Comparison of ENCODE assay signal across 18 cellular contexts in genomic region chr12:52847335-52848102, GRCh38. TPM values are rescaled to one million over a fixed set of nuclear protein-coding genes. Genes with fewer than 3 reads are reported as not detected.
A peak's percentile ranks its signal among the peaks of the same experiment; 100 is the strongest.
DNase-seq lines count a peak whose midpoint lies in the region; ATAC-seq and TF ChIP-seq lines count a peak whose summit lies in the region.
"Had no signal": no experiment of that assay in that cellular context is flagged by ENCODE, and none has a peak within 500 bp of the region (broad histone marks: within the 10 kb centered on the region; RNA-seq: fewer than 3 reads in every experiment).

No MANE protein-coding gene starts in this region.

- H3K4me3 ChIP-seq in esophagus (ENCODE audit: low read depth in 1 of 2, low read length in 2 of 2) (peak overlapping the region; percentile 47 to 52), stomach (no peak overlapping the region)

- no peak for TF ChIP-seq EP300 in stomach (IDR thresholded peaks at IDR 0.05)

- H3K4me1 ChIP-seq in esophagus (ENCODE audit: control insufficient read depth in 2 of 2, insufficient read depth in 2 of 2, low read length in 1 of 2) (peaks cover 0 to 24% of the 10 kb centered on the region in 2 donors), stomach (no peaks in the 10 kb centered on the region)

- H3K27me3 ChIP-seq in esophagus (ENCODE audit: control insufficient read depth in 1 of 2, insufficient read depth in 2 of 2, low read length in 2 of 2) (no peaks in the 10 kb centered on the region), stomach (peaks cover 0 to 32% (median 0%) of the 10 kb centered on the region in 3 donors)
- H3K27me3 ChIP-seq: brain microvascular endothelial cell had no signal

- DNase-seq in EL, result peak; percentile 46
- DNase-seq in NCI-H1694 (lab: John Stamatoyannopoulos, UW), result peak; percentile 19
- peak; percentile 31 for DNase-seq in stomach
- DNase-seq in C1 segment of cervical spinal cord (lab: John Stamatoyannopoulos, UW), result no peak
- DNase-seq: brain microvascular endothelial cell; effector memory CD4-positive, alpha-beta T cell; glutamatergic neuron; HFFc6; naive thymus-derived CD4-positive, alpha-beta T cell; NCI-H1092; stimulated activated CD4-positive, alpha-beta T cell treated with anti-CD3 and anti-CD28 coated beads, Interleukin-4, amount 100 ng/mL, for 4 hours; stimulated activated naive CD4-positive, alpha-beta T cell had no signal

- H3K36me3 ChIP-seq in esophagus (ENCODE audit: control insufficient read depth in 2 of 2, insufficient read depth in 2 of 2, low read length in 1 of 2) (peaks cover 0 to 5% of the 10 kb centered on the region in 2 donors), stomach (no peaks in the 10 kb centered on the region)
- H3K36me3 ChIP-seq: brain microvascular endothelial cell had no signal

- TF ChIP-seq CTCF in stomach (IDR thresholded peaks at IDR 0.05), result no peak

- no peak for ATAC-seq in GM19023 (IDR thresholded peaks at IDR 0.05; ENCODE audit: unreplicated experiment)
- ATAC-seq in GM21786 (IDR thresholded peaks at IDR 0.05; ENCODE audit: unreplicated experiment), result no peak
- ATAC-seq: naive thymus-derived CD4-positive, alpha-beta T cell had no signal

- H3K9me3 ChIP-seq in esophagus (ENCODE audit: control insufficient read depth in 2 of 2, insufficient read depth in 1 of 2, low read depth in 1 of 2, low read length in 1 of 2) (peaks cover 0 to 2% of the 10 kb centered on the region in 2 donors), stomach (no peaks in the 10 kb centered on the region)

- intact Hi-C loops in stomach (cut with DNase I; ENCODE audit: low total_unique reads), result no loop called here

- peak overlapping the region; percentile 81 to 93 for H3K27ac ChIP-seq in esophagus (ENCODE audit: low read depth in 2 of 2, low read length in 1 of 2)
- no peak overlapping the region for H3K27ac ChIP-seq in stomach
- H3K27ac ChIP-seq: brain microvascular endothelial cell had no signal

- 60 to 71% methylated on average over 12 of the region's 12 CpGs for WGBS in esophagus, 2 donors
- 62 to 72% (median 65%) methylated on average over 12 of the region's 12 CpGs for WGBS in stomach, 5 donors

- no peak for TF ChIP-seq POLR2A in stomach (IDR thresholded peaks at IDR 0.05)

RNA-seq across cellular contexts. Expression of gene KRT78, which starts 1.3 kb away (rescaled TPM):
- polyA plus RNA-seq in esophagus (1,000 to 10,000 TPM in 1 of 2 donors, 100 to 1,000 TPM in 1; 633 to 1,998 TPM), stomach (10 to 100 TPM in 1 of 3 donors, under 1 TPM in 1, not detected in 1; 0.76 to 98.0 TPM)
- under 1 TPM in 1 of 5 donors, not detected in 4; 0.73 TPM for total RNA-seq in stomach
- total RNA-seq: activated T-helper 2 cell treated with anti-CD3 and anti-CD28 coated beads, Interferon-gamma antibody, Interleukin-2, Interleukin-4, amounts not matched to agents 10 μg/mL and 5 μg/mL and 100 μg/mL, durations not matched to agents 14 hours and 24 hours and 36 hours; naive thymus-derived CD4-positive, alpha-beta T cell; OCI-LY7; T-helper 2 cell treated with Interferon-gamma antibody and Interleukin-4, amounts not matched to agents 100 ng/mL and 5 ng/mL, for 36 hours had no signal
- polyA plus RNA-seq: naive thymus-derived CD4-positive, alpha-beta T cell had no signal

RNA-seq across cellular contexts. Expression of gene KRT79, which starts 13.4 kb away (rescaled TPM):
- 1 to 10 TPM in 1 of 2 donors, under 1 TPM in 1; 0.75 to 1.8 TPM for polyA plus RNA-seq in esophagus
- not detected for total RNA-seq in stomach
- polyA plus RNA-seq in stomach, result under 1 TPM in 1 of 3 donors, not detected in 2; 0.15 TPM
- total RNA-seq: activated T-helper 2 cell treated with anti-CD3 and anti-CD28 coated beads, Interferon-gamma antibody, Interleukin-2, Interleukin-4, amounts not matched to agents 10 μg/mL and 5 μg/mL and 100 μg/mL, durations not matched to agents 14 hours and 24 hours and 36 hours; HFFc6; naive thymus-derived CD4-positive, alpha-beta T cell; OCI-LY7; T-helper 2 cell treated with Interferon-gamma antibody and Interleukin-4, amounts not matched to agents 100 ng/mL and 5 ng/mL, for 36 hours had no signal
- polyA plus RNA-seq: naive thymus-derived CD4-positive, alpha-beta T cell had no signal

RNA-seq across cellular contexts. Expression of gene KRT4, which starts 33.6 kb away (rescaled TPM):
- over 10,000 TPM in 1 of 2 donors, 1,000 to 10,000 TPM in 1; 8,130 to 17,509 TPM for polyA plus RNA-seq in esophagus
- 1 to 10 TPM in 2 of 5 donors, not detected in 3; 5.1 to 8.0 TPM for total RNA-seq in stomach
- 1,000 to 10,000 TPM in 1 of 3 donors, 10 to 100 TPM in 1, not detected in 1; 14.4 to 2,693 TPM for polyA plus RNA-seq in stomach
- total RNA-seq: activated T-helper 2 cell treated with anti-CD3 and anti-CD28 coated beads, Interferon-gamma antibody, Interleukin-2, Interleukin-4, amounts not matched to agents 10 μg/mL and 5 μg/mL and 100 μg/mL, durations not matched to agents 14 hours and 24 hours and 36 hours; naive thymus-derived CD4-positive, alpha-beta T cell; OCI-LY7; T-helper 2 cell treated with Interferon-gamma antibody and Interleukin-4, amounts not matched to agents 100 ng/mL and 5 ng/mL, for 36 hours had no signal
- polyA plus RNA-seq: naive thymus-derived CD4-positive, alpha-beta T cell had no signal

RNA-seq across cellular contexts. Expression of gene KRT3, which starts 51.6 kb away (rescaled TPM):
- polyA plus RNA-seq in esophagus (1 to 10 TPM; 1.9 to 2.4 TPM), stomach (under 1 TPM in 1 of 3 donors, not detected in 2; 0.53 TPM)
- not detected for total RNA-seq in stomach
- total RNA-seq: activated T-helper 2 cell treated with anti-CD3 and anti-CD28 coated beads, Interferon-gamma antibody, Interleukin-2, Interleukin-4, amounts not matched to agents 10 μg/mL and 5 μg/mL and 100 μg/mL, durations not matched to agents 14 hours and 24 hours and 36 hours; HFFc6; naive thymus-derived CD4-positive, alpha-beta T cell; OCI-LY7; T-helper 2 cell treated with Interferon-gamma antibody and Interleukin-4, amounts not matched to agents 100 ng/mL and 5 ng/mL, for 36 hours had no signal
- polyA plus RNA-seq: naive thymus-derived CD4-positive, alpha-beta T cell had no signal

RNA-seq across cellular contexts. Expression of gene KRT8, which starts 57.4 kb away (rescaled TPM):
- polyA plus RNA-seq in esophagus, result 100 to 1,000 TPM in 1 of 2 donors, 10 to 100 TPM in 1; 38.7 to 105 TPM
- total RNA-seq in stomach, result 1,000 to 10,000 TPM in 1 of 5 donors, 100 to 1,000 TPM in 3, 10 to 100 TPM in 1; 71.2 to 1,740 (median 566) TPM
- 1,000 to 10,000 TPM in 1 of 3 donors, 100 to 1,000 TPM in 2; 361 to 1,687 (median 767) TPM for polyA plus RNA-seq in stomach

Comparison
In these comparisons a context has a peak if more than half of its experiments do, and no peak if none do; other contexts are left out.
1. DNase-seq: peak in EL (single experiment), NCI-H1694 (single experiment) and stomach (single experiment); none in C1 segment of cervical spinal cord (0 of 14).
2. H3K27ac ChIP-seq: peak in esophagus (2 of 2); none in stomach (0 of 5).
3. H3K4me3 ChIP-seq: peak in esophagus (2 of 2); none in stomach (0 of 4).
4. RNA of gene KRT78, which starts 1.3 kb away (polyA plus RNA-seq): 633 to 1,998 TPM in esophagus; 0.76 to 98.0 TPM in stomach; every median in the first group is over 4 times any median in the second.